8 cellular contexts compared by ENCODE assay signal in the genomic region with DNA sequence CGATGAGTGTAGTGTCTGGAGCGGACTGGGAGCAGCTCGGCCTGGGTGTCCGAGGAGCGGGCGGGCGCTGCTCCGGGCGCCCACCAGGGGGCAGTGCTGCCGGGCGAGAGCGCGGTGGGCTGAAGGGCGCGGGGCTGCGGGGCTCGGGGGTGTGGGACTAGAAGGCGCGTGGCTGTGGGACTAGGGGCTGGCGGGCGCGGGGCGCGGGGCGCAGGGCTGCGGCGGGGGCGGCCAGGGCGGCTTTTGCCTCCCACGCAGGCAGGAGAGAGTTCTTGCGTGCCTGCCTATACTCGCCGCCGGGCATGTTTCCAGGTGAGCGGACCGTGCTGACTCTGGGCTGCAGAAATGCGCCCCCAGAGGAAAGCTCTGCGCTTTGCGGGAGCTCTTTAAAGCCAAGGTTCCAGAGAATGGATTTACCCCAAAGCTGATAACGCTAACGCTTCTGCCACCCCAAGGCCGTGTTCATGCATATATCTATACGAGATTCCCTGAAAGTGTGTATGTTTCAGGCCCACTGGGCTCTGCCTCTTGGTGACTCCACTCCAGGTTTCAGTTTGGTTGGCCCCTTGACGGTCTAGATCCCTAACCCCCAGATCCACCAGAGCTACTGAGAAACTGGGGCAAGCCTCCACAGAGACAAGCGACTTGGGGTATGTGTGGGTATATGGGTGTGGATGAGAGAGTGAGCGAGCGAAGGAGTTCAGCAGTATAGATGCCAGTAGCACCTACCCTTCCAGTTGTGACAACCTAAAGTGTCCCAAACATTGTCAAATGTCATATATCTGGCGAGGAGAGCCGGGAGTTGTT. TPM values are rescaled to one million over a fixed set of nuclear protein-coding genes. Genes with fewer than 3 reads are reported as not detected.
DNase-seq lines count a peak whose midpoint lies in the region; ATAC-seq and TF ChIP-seq lines count a peak whose summit lies in the region.

No MANE protein-coding gene starts in this region.

- ATAC-seq in GM21529 (IDR thresholded peaks at IDR 0.05; ENCODE audit: unreplicated experiment) (peak; percentile 93), aorta (ENCODE audit: low FRiP score) (peak; percentile 92)

- 14 to 18% methylated on average over 42 to 49 of the region's 49 CpGs for whole genome bisulfite sequencing in aorta, 2 donors

- H3K27me3 ChIP-seq in aorta (ENCODE audit: control insufficient read depth in 1 of 2, insufficient read depth in 2 of 2, low read length in 1 of 2), result no peaks in the 10 kb centered on the region

- TF ChIP-seq CTCF in retinal pigment epithelial cell (conservative IDR thresholded peaks at IDR 0.05; ENCODE audit: low read depth, low read length), result peak; percentile 65

- peak overlapping the region; percentile 32 for H3K4me3 ChIP-seq in retinal pigment epithelial cell (ENCODE audit: low read length)
- H3K4me3 ChIP-seq in aorta (ENCODE audit: low read length in 2 of 2), result peak overlapping the region; percentile 21 to 27

- H3K4me1 ChIP-seq in aorta (ENCODE audit: control insufficient read depth in 1 of 2, insufficient read depth in 2 of 2, low read length in 2 of 2), result no peaks in the 10 kb centered on the region

- no peak overlapping the region for H3K27ac ChIP-seq in aorta (ENCODE audit: low read depth in 1 of 2, low read length in 2 of 2)

- intact Hi-C loops in aorta (cut with DNase I), result no loop called here

- DNase-seq in DMS53 (lab: John Stamatoyannopoulos, UW) (peak; percentile 84), HuH-7.5 (ENCODE audit: low spot score) (peak; percentile 91), T-helper 2 cell (peak; percentile 39 to 78 (median 47)), anterior cingulate cortex (lab: John Stamatoyannopoulos, UW) (peak in 50 of 58 donors; percentile 17 to 84 (median 67)), hypothalamus (lab: John Stamatoyannopoulos, UW) (peak in 45 of 51 donors; percentile 22 to 82 (median 63)), retinal pigment epithelial cell (ENCODE audit: low read depth) (peak; percentile 52), aorta (peak; percentile 75 to 92)

- no peaks in the 10 kb centered on the region for H3K9me3 ChIP-seq in aorta (ENCODE audit: control insufficient read depth, low read length)

- H3K36me3 ChIP-seq in aorta (ENCODE audit: control insufficient read depth in 1 of 2, insufficient read depth in 2 of 2, low read length in 1 of 2), result no peaks in the 10 kb centered on the region

RNA-seq across cellular contexts. Expression of gene ACER2, which starts 56.2 kb away (rescaled TPM):
- 10 to 100 TPM in 1 of 2 donors, 1 to 10 TPM in 1; 4.9 to 11.2 TPM for total RNA-seq in aorta
- 1 to 10 TPM; 1.0 to 1.8 TPM for polyA plus RNA-seq in aorta
